Comparison of ENCODE assay signal across 19 cellular contexts in the genomic region with DNA sequence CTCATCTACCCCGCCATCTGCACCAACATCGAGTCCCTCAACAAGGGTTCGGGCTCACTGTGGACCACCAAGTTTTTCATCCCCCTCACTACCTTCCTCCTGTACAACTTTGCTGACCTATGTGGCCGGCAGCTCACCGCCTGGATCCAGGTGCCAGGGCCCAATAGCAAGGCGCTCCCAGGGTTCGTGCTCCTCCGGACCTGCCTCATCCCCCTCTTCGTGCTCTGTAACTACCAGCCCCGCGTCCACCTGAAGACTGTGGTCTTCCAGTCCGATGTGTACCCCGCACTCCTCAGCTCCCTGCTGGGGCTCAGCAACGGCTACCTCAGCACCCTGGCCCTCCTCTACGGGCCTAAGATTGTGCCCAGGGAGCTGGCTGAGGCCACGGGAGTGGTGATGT. TPM values are rescaled to one million over a fixed set of nuclear protein-coding genes. Genes with fewer than 3 reads are reported as not detected.
DNase-seq lines count a peak whose midpoint lies in the region; ATAC-seq and TF ChIP-seq lines count a peak whose summit lies in the region.
"Had no signal": no experiment of that assay in that cellular context is flagged by ENCODE, and none has a peak within 500 bp of the region (broad histone marks: within the 10 kb centered on the region; RNA-seq: fewer than 3 reads in every experiment).

No MANE protein-coding gene starts in this region.

- H3K27me3 ChIP-seq in spleen (replicated peaks in 1 of 7), result no peaks in the 10 kb centered on the region
- H3K27me3 ChIP-seq: BLaER1 had no signal

- no peak for TF ChIP-seq POLR2A in spleen (IDR thresholded peaks at IDR 0.05)

- no peak overlapping the region for H3K4me3 Mint-ChIP-seq in T-helper 2 cell treated with Interferon-gamma antibody and Interleukin-4, amounts not matched to agents 5 μg/mL and 100 μg/mL, for 36 hours
- H3K4me3 Mint-ChIP-seq in WTC11, result no peak overlapping the region
- H3K4me3 Mint-ChIP-seq: CD14-positive monocyte; CD4-positive, alpha-beta memory T cell; HFFc6 had no signal

- DNase-seq in T-helper 2 cell treated with Interferon-gamma antibody and Interleukin-4, amounts not matched to agents 5 μg/mL and 100 μg/mL, for 36 hours (ENCODE audit: low spot score), result no peak
- DNase-seq in T-helper 2 cell (no peak), WTC11 (ENCODE audit: low spot score) (no peak), spleen (peak; percentile 54)
- no peak for DNase-seq in stimulated activated CD4-positive, alpha-beta T cell treated with anti-CD3 and anti-CD28 coated beads, Interleukin-4, amount 100 ng/mL, for 24 hours
- DNase-seq: AML-193; CD4-positive, alpha-beta memory T cell; DMS153; DMS79; GDM1; GM23248; HCEC 1CT; HFFc6 had no signal

- no peak overlapping the region for H3K27ac ChIP-seq in spleen
- H3K27ac ChIP-seq: 22Rv1, A549, BLaER1, GM23248 had no signal

- H3K4me3 ChIP-seq in spleen, result no peak overlapping the region
- H3K4me3 ChIP-seq: A549, BLaER1, GM23248 had no signal

- H3K4me1 Mint-ChIP-seq in T-helper 2 cell treated with Interferon-gamma antibody and Interleukin-4, amounts not matched to agents 5 μg/mL and 100 μg/mL, for 36 hours (ENCODE audit: low read depth), result no peaks in the 10 kb centered on the region
- peaks cover 4% of the 10 kb centered on the region; the same call in 1 of the 2 replicates for H3K4me1 Mint-ChIP-seq in WTC11
- H3K4me1 Mint-ChIP-seq: CD4-positive, alpha-beta memory T cell had no signal

- 95 to 98% (median 96%) methylated on average over 16 of the region's 16 CpGs for WGBS in spleen, 5 donors

- intact Hi-C loops in spleen (cut with DNase I; ENCODE audit: low total_unique reads), result no loop called here

- no peaks in the 10 kb centered on the region for H3K9me3 ChIP-seq in spleen
- H3K9me3 ChIP-seq: A549, BLaER1 had no signal

- no peaks in the 10 kb centered on the region for H3K36me3 Mint-ChIP-seq in T-helper 2 cell treated with Interferon-gamma antibody and Interleukin-4, amounts not matched to agents 5 μg/mL and 100 μg/mL, for 36 hours (ENCODE audit: low read depth)
- H3K36me3 Mint-ChIP-seq in WTC11, result peaks cover 21% of the 10 kb centered on the region; the same call in 1 of the 2 replicates

- peak overlapping the region; percentile 12 for H3K27ac Mint-ChIP-seq in T-helper 2 cell treated with Interferon-gamma antibody and Interleukin-4, amounts not matched to agents 5 μg/mL and 100 μg/mL, for 36 hours
- H3K27ac Mint-ChIP-seq in WTC11, result peak overlapping the region; percentile 32; the same call in 1 of the 2 replicates
- H3K27ac Mint-ChIP-seq: HFFc6 had no signal

- TF ChIP-seq CTCF in WTC11 (IDR thresholded peaks at IDR 0.05), result no peak
- TF ChIP-seq CTCF in spleen (IDR thresholded peaks at IDR 0.05 in 8 of 11, conservative IDR thresholded peaks at IDR 0.05 in 3 of 11), result no peak

- H3K9me3 Mint-ChIP-seq in T-helper 2 cell treated with Interferon-gamma antibody and Interleukin-4, amounts not matched to agents 5 μg/mL and 100 μg/mL, for 36 hours, result no peaks in the 10 kb centered on the region
- H3K9me3 Mint-ChIP-seq in WTC11, result no peaks in the 10 kb centered on the region
- H3K9me3 Mint-ChIP-seq: HFFc6 had no signal

- H3K27me3 Mint-ChIP-seq in T-helper 2 cell treated with Interferon-gamma antibody and Interleukin-4, amounts not matched to agents 5 μg/mL and 100 μg/mL, for 36 hours (ENCODE audit: low read depth), result no peaks in the 10 kb centered on the region
- H3K27me3 Mint-ChIP-seq in WTC11 (ENCODE audit: low read depth), result no peaks in the 10 kb centered on the region
- H3K27me3 Mint-ChIP-seq: CD4-positive, alpha-beta memory T cell had no signal

- CTCF ChIA-PET in WTC11 (lab: Charles Lee), result interaction anchor here (0.7 to 6.0 kb wide), 2 partner anchors 34 to 43 kb away, joined by 3 to 28 read pairs; a partner anchor contains a TSS

- peaks cover 0 to 53% (median 12%) of the 10 kb centered on the region in 6 donors for H3K36me3 ChIP-seq in spleen

- H3K4me1 ChIP-seq in spleen, result peaks cover 0 to 26% (median 4%) of the 10 kb centered on the region in 6 donors
- H3K4me1 ChIP-seq: BLaER1 had no signal

- no peak for ATAC-seq in WTC11
- ATAC-seq in HG03280 (IDR thresholded peaks at IDR 0.05; ENCODE audit: unreplicated experiment), result no peak
- no peak for ATAC-seq in HG03108 (IDR thresholded peaks at IDR 0.05; ENCODE audit: unreplicated experiment)
- ATAC-seq: A549 had no signal

- POLR2A ChIA-PET in WTC11 (lab: Charles Lee), result no interaction called here

TF ChIP-seq in WTC11, 78 proteins besides CTCF, POLR2A, EP300 and RAD21:
- TF ChIP-seq RORB (CRISPR knock-in tag; IDR thresholded peaks at IDR 0.05) (no peak), NR3C1 (CRISPR knock-in tag; conservative IDR thresholded peaks at IDR 0.05; ENCODE audit: low read depth) (no peak), NFE2L1 (CRISPR knock-in tag; IDR thresholded peaks at IDR 0.05) (no peak), RELA (CRISPR knock-in tag; IDR thresholded peaks at IDR 0.05; ENCODE audit: borderline replicate concordance) (no peak), GTF2I (CRISPR knock-in tag; conservative IDR thresholded peaks at IDR 0.05) (no peak), ZNF232 (CRISPR knock-in tag; IDR thresholded peaks at IDR 0.05) (no peak), ELF4 (CRISPR knock-in tag; IDR thresholded peaks at IDR 0.05; ENCODE audit: low read depth) (no peak), IRF2 (CRISPR knock-in tag; IDR thresholded peaks at IDR 0.05; ENCODE audit: borderline replicate concordance, low read depth) (no peak)
- TF ChIP-seq, protein P1, sequence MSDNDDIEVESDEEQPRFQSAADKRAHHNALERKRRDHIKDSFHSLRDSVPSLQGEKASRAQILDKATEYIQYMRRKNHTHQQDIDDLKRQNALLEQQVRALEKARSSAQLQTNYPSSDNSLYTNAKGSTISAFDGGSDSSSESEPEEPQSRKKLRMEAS (CRISPR knock-in tag; IDR thresholded peaks at IDR 0.05), result no peak
- TF ChIP-seq, protein P2, sequence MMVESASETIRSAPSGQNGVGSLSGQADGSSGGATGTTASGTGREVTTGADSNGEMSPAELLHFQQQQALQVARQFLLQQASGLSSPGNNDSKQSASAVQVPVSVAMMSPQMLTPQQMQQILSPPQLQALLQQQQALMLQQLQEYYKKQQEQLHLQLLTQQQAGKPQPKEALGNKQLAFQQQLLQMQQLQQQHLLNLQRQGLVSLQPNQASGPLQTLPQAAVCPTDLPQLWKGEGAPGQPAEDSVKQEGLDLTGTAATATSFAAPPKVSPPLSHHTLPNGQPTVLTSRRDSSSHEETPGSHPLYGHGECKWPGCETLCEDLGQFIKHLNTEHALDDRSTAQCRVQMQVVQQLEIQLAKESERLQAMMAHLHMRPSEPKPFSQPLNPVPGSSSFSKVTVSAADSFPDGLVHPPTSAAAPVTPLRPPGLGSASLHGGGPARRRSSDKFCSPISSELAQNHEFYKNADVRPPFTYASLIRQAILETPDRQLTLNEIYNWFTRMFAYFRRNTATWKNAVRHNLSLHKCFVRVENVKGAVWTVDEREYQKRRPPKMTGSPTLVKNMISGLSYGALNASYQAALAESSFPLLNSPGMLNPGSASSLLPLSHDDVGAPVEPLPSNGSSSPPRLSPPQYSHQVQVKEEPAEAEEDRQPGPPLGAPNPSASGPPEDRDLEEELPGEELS (CRISPR knock-in tag; IDR thresholded peaks at IDR 0.05), result no peak
- TF ChIP-seq, protein P3, sequence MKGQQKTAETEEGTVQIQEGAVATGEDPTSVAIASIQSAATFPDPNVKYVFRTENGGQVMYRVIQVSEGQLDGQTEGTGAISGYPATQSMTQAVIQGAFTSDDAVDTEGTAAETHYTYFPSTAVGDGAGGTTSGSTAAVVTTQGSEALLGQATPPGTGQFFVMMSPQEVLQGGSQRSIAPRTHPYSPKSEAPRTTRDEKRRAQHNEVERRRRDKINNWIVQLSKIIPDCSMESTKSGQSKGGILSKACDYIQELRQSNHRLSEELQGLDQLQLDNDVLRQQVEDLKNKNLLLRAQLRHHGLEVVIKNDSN (CRISPR knock-in tag; IDR thresholded peaks at IDR 0.05), result no peak
- TF ChIP-seq, protein P4, sequence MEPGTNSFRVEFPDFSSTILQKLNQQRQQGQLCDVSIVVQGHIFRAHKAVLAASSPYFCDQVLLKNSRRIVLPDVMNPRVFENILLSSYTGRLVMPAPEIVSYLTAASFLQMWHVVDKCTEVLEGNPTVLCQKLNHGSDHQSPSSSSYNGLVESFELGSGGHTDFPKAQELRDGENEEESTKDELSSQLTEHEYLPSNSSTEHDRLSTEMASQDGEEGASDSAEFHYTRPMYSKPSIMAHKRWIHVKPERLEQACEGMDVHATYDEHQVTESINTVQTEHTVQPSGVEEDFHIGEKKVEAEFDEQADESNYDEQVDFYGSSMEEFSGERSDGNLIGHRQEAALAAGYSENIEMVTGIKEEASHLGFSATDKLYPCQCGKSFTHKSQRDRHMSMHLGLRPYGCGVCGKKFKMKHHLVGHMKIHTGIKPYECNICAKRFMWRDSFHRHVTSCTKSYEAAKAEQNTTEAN (CRISPR knock-in tag; IDR thresholded peaks at IDR 0.05), result no peak
- TF ChIP-seq, protein P5, sequence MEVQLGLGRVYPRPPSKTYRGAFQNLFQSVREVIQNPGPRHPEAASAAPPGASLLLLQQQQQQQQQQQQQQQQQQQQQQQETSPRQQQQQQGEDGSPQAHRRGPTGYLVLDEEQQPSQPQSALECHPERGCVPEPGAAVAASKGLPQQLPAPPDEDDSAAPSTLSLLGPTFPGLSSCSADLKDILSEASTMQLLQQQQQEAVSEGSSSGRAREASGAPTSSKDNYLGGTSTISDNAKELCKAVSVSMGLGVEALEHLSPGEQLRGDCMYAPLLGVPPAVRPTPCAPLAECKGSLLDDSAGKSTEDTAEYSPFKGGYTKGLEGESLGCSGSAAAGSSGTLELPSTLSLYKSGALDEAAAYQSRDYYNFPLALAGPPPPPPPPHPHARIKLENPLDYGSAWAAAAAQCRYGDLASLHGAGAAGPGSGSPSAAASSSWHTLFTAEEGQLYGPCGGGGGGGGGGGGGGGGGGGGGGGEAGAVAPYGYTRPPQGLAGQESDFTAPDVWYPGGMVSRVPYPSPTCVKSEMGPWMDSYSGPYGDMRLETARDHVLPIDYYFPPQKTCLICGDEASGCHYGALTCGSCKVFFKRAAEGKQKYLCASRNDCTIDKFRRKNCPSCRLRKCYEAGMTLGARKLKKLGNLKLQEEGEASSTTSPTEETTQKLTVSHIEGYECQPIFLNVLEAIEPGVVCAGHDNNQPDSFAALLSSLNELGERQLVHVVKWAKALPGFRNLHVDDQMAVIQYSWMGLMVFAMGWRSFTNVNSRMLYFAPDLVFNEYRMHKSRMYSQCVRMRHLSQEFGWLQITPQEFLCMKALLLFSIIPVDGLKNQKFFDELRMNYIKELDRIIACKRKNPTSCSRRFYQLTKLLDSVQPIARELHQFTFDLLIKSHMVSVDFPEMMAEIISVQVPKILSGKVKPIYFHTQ (CRISPR knock-in tag; IDR thresholded peaks at IDR 0.05), result no peak

RNA-seq across cellular contexts. Expression of a gene that starts 34.6 kb away (rescaled TPM):
- total RNA-seq in WTC11 (2021), result 2.1 to 3.1 TPM (median 2.9 TPM) in 3 replicates
- 10 to 100 TPM in 5 of 7 donors, 1 to 10 TPM in 2; 8.4 to 19.9 (median 12.8) TPM for total RNA-seq in spleen
- 1 to 10 TPM; 2.0 to 4.8 (median 3.3) TPM for polyA plus RNA-seq in spleen
- total RNA-seq: GM23248 had no signal

RNA-seq across cellular contexts. Expression of a gene that starts 43.1 kb away (rescaled TPM):
- total RNA-seq in WTC11 (2021), result 9.2 to 11.1 TPM (median 11.0 TPM) in 3 replicates
- total RNA-seq in spleen, result 10 to 100 TPM in 3 of 7 donors, 1 to 10 TPM in 4; 7.5 to 15.6 (median 9.3) TPM
- 1 to 10 TPM; 3.3 to 7.7 (median 4.8) TPM for polyA plus RNA-seq in spleen
